In the genomic region with DNA sequence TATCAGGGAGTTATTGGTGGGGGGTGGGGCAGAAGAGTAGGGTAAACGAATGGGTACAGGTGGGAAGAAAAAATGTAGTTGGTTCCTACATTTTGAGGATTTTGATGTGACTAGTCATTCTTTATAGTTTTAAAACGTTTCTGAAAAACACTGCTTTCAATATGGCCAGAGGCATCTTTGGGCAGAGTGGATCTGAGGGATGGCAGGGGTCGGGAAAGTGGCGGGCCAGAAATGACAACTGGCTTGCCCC, we compare ENCODE assay signal across 2 cellular contexts.
TF ChIP-seq lines count a peak whose summit lies in the region.

No MANE protein-coding gene starts in this region.

TF ChIP-seq in HCT116, 20 proteins besides CTCF, POLR2A, EP300 and RAD21 (continued from another document):
- TF ChIP-seq ZBTB33 (IDR thresholded peaks at IDR 0.05; ENCODE audit: extremely low read depth, insufficient replicate concordance, low read length), result no peak
- TF ChIP-seq, protein P1, sequence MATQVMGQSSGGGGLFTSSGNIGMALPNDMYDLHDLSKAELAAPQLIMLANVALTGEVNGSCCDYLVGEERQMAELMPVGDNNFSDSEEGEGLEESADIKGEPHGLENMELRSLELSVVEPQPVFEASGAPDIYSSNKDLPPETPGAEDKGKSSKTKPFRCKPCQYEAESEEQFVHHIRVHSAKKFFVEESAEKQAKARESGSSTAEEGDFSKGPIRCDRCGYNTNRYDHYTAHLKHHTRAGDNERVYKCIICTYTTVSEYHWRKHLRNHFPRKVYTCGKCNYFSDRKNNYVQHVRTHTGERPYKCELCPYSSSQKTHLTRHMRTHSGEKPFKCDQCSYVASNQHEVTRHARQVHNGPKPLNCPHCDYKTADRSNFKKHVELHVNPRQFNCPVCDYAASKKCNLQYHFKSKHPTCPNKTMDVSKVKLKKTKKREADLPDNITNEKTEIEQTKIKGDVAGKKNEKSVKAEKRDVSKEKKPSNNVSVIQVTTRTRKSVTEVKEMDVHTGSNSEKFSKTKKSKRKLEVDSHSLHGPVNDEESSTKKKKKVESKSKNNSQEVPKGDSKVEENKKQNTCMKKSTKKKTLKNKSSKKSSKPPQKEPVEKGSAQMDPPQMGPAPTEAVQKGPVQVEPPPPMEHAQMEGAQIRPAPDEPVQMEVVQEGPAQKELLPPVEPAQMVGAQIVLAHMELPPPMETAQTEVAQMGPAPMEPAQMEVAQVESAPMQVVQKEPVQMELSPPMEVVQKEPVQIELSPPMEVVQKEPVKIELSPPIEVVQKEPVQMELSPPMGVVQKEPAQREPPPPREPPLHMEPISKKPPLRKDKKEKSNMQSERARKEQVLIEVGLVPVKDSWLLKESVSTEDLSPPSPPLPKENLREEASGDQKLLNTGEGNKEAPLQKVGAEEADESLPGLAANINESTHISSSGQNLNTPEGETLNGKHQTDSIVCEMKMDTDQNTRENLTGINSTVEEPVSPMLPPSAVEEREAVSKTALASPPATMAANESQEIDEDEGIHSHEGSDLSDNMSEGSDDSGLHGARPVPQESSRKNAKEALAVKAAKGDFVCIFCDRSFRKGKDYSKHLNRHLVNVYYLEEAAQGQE (IDR thresholded peaks at IDR 0.05; ENCODE audit: low read depth), result no peak

TF ChIP-seq in WTC11, 78 proteins besides CTCF, POLR2A, EP300 and RAD21 (continued from another document):
- TF ChIP-seq FOXP4 (CRISPR knock-in tag; IDR thresholded peaks at IDR 0.05) (no peak), HMGA2 (CRISPR knock-in tag; IDR thresholded peaks at IDR 0.05) (no peak), AR (CRISPR knock-in tag; IDR thresholded peaks at IDR 0.05) (no peak), IRF2 (CRISPR knock-in tag; IDR thresholded peaks at IDR 0.05; ENCODE audit: borderline replicate concordance, low read depth) (no peak), ESRRA (CRISPR knock-in tag; IDR thresholded peaks at IDR 0.05; ENCODE audit: borderline replicate concordance) (no peak), ATF6 (CRISPR knock-in tag; IDR thresholded peaks at IDR 0.05) (no peak), ZNF423 (CRISPR knock-in tag; IDR thresholded peaks at IDR 0.05) (no peak), TEAD4 (CRISPR knock-in tag; IDR thresholded peaks at IDR 0.05) (no peak), NFE2L1 (CRISPR knock-in tag; IDR thresholded peaks at IDR 0.05) (no peak), ZNF671 (CRISPR knock-in tag; IDR thresholded peaks at IDR 0.05) (no peak)
- TF ChIP-seq, protein P2, sequence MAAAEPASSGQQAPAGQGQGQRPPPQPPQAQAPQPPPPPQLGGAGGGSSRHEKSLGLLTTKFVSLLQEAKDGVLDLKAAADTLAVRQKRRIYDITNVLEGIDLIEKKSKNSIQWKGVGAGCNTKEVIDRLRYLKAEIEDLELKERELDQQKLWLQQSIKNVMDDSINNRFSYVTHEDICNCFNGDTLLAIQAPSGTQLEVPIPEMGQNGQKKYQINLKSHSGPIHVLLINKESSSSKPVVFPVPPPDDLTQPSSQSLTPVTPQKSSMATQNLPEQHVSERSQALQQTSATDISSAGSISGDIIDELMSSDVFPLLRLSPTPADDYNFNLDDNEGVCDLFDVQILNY (CRISPR knock-in tag; IDR thresholded peaks at IDR 0.05), result no peak
- TF ChIP-seq, protein P3, sequence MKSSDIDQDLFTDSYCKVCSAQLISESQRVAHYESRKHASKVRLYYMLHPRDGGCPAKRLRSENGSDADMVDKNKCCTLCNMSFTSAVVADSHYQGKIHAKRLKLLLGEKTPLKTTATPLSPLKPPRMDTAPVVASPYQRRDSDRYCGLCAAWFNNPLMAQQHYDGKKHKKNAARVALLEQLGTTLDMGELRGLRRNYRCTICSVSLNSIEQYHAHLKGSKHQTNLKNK (CRISPR knock-in tag; IDR thresholded peaks at IDR 0.05), result no peak
- TF ChIP-seq, protein P4, sequence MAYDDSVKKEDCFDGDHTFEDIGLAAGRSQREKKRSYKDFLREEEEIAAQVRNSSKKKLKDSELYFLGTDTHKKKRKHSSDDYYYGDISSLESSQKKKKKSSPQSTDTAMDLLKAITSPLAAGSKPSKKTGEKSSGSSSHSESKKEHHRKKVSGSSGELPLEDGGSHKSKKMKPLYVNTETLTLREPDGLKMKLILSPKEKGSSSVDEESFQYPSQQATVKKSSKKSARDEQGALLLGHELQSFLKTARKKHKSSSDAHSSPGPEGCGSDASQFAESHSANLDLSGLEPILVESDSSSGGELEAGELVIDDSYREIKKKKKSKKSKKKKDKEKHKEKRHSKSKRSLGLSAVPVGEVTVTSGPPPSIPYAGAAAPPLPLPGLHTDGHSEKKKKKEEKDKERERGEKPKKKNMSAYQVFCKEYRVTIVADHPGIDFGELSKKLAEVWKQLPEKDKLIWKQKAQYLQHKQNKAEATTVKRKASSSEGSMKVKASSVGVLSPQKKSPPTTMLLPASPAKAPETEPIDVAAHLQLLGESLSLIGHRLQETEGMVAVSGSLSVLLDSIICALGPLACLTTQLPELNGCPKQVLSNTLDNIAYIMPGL (CRISPR knock-in tag; IDR thresholded peaks at IDR 0.05), result no peak
